11 cellular contexts compared by ENCODE assay signal in the genomic region with DNA sequence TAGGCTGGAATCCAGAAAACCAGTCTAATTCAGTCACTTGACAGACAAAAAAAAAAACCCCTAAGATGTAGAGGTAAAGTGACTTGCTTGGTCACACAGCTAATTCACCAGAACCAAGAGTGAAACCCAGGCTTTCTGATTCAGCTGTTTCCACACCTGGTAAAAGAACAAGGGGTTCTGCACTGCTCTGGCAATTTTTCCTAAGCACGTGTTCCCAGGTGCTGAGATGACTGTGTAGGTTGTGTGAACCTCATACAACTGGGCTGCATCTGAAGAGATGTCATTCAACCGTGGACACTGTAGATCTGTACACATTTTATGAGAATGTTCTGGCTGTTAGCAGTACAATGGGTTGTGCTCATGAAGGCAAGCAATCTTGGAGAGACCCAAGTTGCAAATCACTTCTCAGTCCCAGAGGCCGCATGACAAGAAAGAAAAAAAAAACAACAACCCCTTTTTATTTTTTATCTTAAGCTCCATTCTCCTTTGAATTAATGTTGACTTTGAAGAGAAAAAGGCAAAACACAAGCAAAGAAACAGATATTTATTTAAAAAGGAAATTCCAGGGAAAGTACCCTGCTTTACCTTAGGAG.
DNase-seq lines count a peak whose midpoint lies in the region; ATAC-seq and TF ChIP-seq lines count a peak whose summit lies in the region.
"Had no signal": no experiment of that assay in that cellular context is flagged by ENCODE, and none has a peak within 500 bp of the region (broad histone marks: within the 10 kb centered on the region; RNA-seq: fewer than 3 reads in every experiment).

No MANE protein-coding gene starts in this region.

- H3K36me3 ChIP-seq in mammary epithelial cell (ENCODE audit: insufficient read depth, low read length) (peaks cover 4% of the 10 kb centered on the region), spleen (peaks cover 0 to 36% (median 5%) of the 10 kb centered on the region in 6 donors)
- no peaks in the 10 kb centered on the region for H3K36me3 ChIP-seq in effector memory CD4-positive, alpha-beta T cell (ENCODE audit: control insufficient read depth, insufficient read depth, low read length)

- H3K9me3 ChIP-seq in mammary epithelial cell (replicated peaks; ENCODE audit: insufficient read depth, low read length) (no peaks in the 10 kb centered on the region), spleen (no peaks in the 10 kb centered on the region)
- no peaks in the 10 kb centered on the region for H3K9me3 ChIP-seq in effector memory CD4-positive, alpha-beta T cell (ENCODE audit: control insufficient read depth, low read length)
- H3K9me3 ChIP-seq: neutrophil had no signal

- H3K79me2 ChIP-seq in mammary epithelial cell (ENCODE audit: insufficient read depth, low read length), result no peaks in the 10 kb centered on the region

- CTCF ChIA-PET in mammary epithelial cell (lab: Charles Lee; ENCODE audit: low non-redundant PET), result no interaction called here

- no peaks in the 10 kb centered on the region for H3K27me3 Mint-ChIP-seq in effector memory CD8-positive, alpha-beta T cell
- H3K27me3 Mint-ChIP-seq: dendritic cell treated with granulocyte-macrophage colony-stimulating factor and Interleukin-4, amounts not matched to agents 40 ng/mL and 50 ng/mL, for 4 days had no signal

- dilution Hi-C loops in mammary epithelial cell (cut with HindIII; ENCODE audit: low sequenced_read_pairs), result no loop called here

- no peak overlapping the region for H3K9ac ChIP-seq in mammary epithelial cell (ENCODE audit: insufficient read depth, low read length)

- peaks cover 8% of the 10 kb centered on the region for H3K4me1 ChIP-seq in mammary epithelial cell (ENCODE audit: insufficient read depth, low read length)
- no peaks in the 10 kb centered on the region for H3K4me1 ChIP-seq in effector memory CD4-positive, alpha-beta T cell (ENCODE audit: control insufficient read depth, insufficient read depth, low read length, poor library complexity, severe bottlenecking)
- H3K4me1 ChIP-seq in spleen, result peaks cover 12 to 44% (median 29%) of the 10 kb centered on the region in 6 donors

- H3K4me3 ChIP-seq in GM12865 (ENCODE audit: low read depth, low read length), result no peak overlapping the region
- no peak overlapping the region for H3K4me3 ChIP-seq in mammary epithelial cell (replicated peaks in 1 of 3; ENCODE audit: insufficient read depth in 1 of 3, low read depth in 2 of 3, low read length in 3 of 3)
- H3K4me3 ChIP-seq in effector memory CD4-positive, alpha-beta T cell (ENCODE audit: insufficient read depth, low read depth, low read length, poor library complexity, severe bottlenecking), result no peak overlapping the region
- H3K4me3 ChIP-seq in spleen, result no peak overlapping the region

- peak overlapping the region; percentile 62 to 89 for H3K27ac Mint-ChIP-seq in effector memory CD8-positive, alpha-beta T cell
- H3K27ac Mint-ChIP-seq: dendritic cell treated with granulocyte-macrophage colony-stimulating factor and Interleukin-4, amounts not matched to agents 40 ng/mL and 50 ng/mL, for 4 days had no signal

- no peak for TF ChIP-seq POLR2A in spleen (IDR thresholded peaks at IDR 0.05)

- H4K20me1 ChIP-seq in mammary epithelial cell (ENCODE audit: insufficient read depth, low read length), result no peaks in the 10 kb centered on the region

- TF ChIP-seq CTCF in GM12865 (IDR thresholded peaks at IDR 0.05; ENCODE audit: insufficient read depth, low read depth, low read length, missing control alignments), result no peak
- TF ChIP-seq CTCF in mammary epithelial cell (conservative IDR thresholded peaks at IDR 0.05 in 1 of 2, IDR thresholded peaks at IDR 0.05 in 1 of 2; ENCODE audit: extremely low read depth in 1 of 2, insufficient read depth in 1 of 2, low read depth in 1 of 2, low read length in 2 of 2), result no peak
- TF ChIP-seq CTCF in spleen (IDR thresholded peaks at IDR 0.05 in 8 of 11, conservative IDR thresholded peaks at IDR 0.05 in 3 of 11), result no peak

- H3K9me3 Mint-ChIP-seq in effector memory CD8-positive, alpha-beta T cell, result no peaks in the 10 kb centered on the region
- H3K9me3 Mint-ChIP-seq: dendritic cell treated with granulocyte-macrophage colony-stimulating factor and Interleukin-4, amounts not matched to agents 40 ng/mL and 50 ng/mL, for 4 days had no signal

- no peak overlapping the region for H3K4me3 Mint-ChIP-seq in effector memory CD8-positive, alpha-beta T cell
- H3K4me3 Mint-ChIP-seq: dendritic cell treated with granulocyte-macrophage colony-stimulating factor and Interleukin-4, amounts not matched to agents 40 ng/mL and 50 ng/mL, for 4 days had no signal

- in situ Hi-C loops in mammary epithelial cell (cut with MboI; ENCODE audit: low sequenced_read_pairs in 2 of 2), result loop anchor here (10.0 to 25.0 kb wide), 2 partner anchors 228 to 235 kb away; no protein-coding TSS in a partner anchor

- H3K4me1 Mint-ChIP-seq in effector memory CD8-positive, alpha-beta T cell (ENCODE audit: low read depth in 2 of 2), result peaks cover 10 to 38% of the 10 kb centered on the region in 2 donors

- no peaks in the 10 kb centered on the region for H3K27me3 ChIP-seq in mammary epithelial cell (ENCODE audit: insufficient read depth, low read length)
- H3K27me3 ChIP-seq in effector memory CD4-positive, alpha-beta T cell (replicated peaks; ENCODE audit: control insufficient read depth, insufficient read depth, low read length, poor library complexity, severe bottlenecking), result no peaks in the 10 kb centered on the region
- H3K27me3 ChIP-seq in spleen (replicated peaks in 1 of 7), result no peaks in the 10 kb centered on the region
- H3K27me3 ChIP-seq: neutrophil had no signal

- BruUV-seq in mammary epithelial cell (replicated peaks; lab: Mats Ljungman, UMichigan), result no TSS peak

- H3K36me3 Mint-ChIP-seq in effector memory CD8-positive, alpha-beta T cell (ENCODE audit: insufficient read depth), result no peaks in the 10 kb centered on the region

- DNase-seq in GM12865 (ENCODE audit: low read depth) (peak; percentile 97), mammary epithelial cell (no peak), T1000 (lab: John Stamatoyannopoulos, UW) (no peak), spleen (no peak)
- DNase-seq in effector memory CD8-positive, alpha-beta T cell, result no peak
- DNase-seq in effector memory CD4-positive, alpha-beta T cell, result no peak

- intact Hi-C loops in mammary epithelial cell (cut with micrococcal nuclease), result no loop called here
- intact Hi-C loops in spleen (cut with DNase I; ENCODE audit: low total_unique reads), result no loop called here

- peak; percentile 79 for ATAC-seq in GM19467 (IDR thresholded peaks at IDR 0.05; ENCODE audit: unreplicated experiment)
- ATAC-seq in HG03432 (IDR thresholded peaks at IDR 0.05; ENCODE audit: unreplicated experiment), result peak; percentile 73
- no peak for ATAC-seq in effector memory CD8-positive, alpha-beta T cell (replicated peaks)
- ATAC-seq: Panc1 had no signal

- H2AFZ ChIP-seq in mammary epithelial cell (ENCODE audit: low read depth, low read length), result no peak overlapping the region

- no peak overlapping the region for H3K27ac ChIP-seq in mammary epithelial cell (ENCODE audit: insufficient read depth, low read depth, low read length)
- no peak overlapping the region for H3K27ac ChIP-seq in effector memory CD4-positive, alpha-beta T cell (ENCODE audit: insufficient read depth, low read length, poor library complexity, severe bottlenecking)
- peak overlapping the region in 4 of 8 donors; percentile 72 to 80 (median 75) for H3K27ac ChIP-seq in spleen

- 93% methylated on average over 3 of the region's 3 CpGs for WGBS in mammary epithelial cell (ENCODE audit: low coverage, missing lambda C conversion rate)
- WGBS in spleen, 5 donors, result 63 to 82% (median 77%) methylated on average over 3 of the region's 3 CpGs

- no peak overlapping the region for H3K4me2 ChIP-seq in mammary epithelial cell (ENCODE audit: insufficient read depth, low read depth, low read length)
